ENCODE assay signal across 11 cellular contexts in genomic region chr1:169697769-169698168, GRCh38. TPM values are rescaled to one million over a fixed set of nuclear protein-coding genes. Genes with fewer than 3 reads are reported as not detected.
DNase-seq lines count a peak whose midpoint lies in the region; ATAC-seq and TF ChIP-seq lines count a peak whose summit lies in the region.
"Had no signal": no experiment of that assay in that cellular context is flagged by ENCODE, and none has a peak within 500 bp of the region (broad histone marks: within the 10 kb centered on the region; RNA-seq: fewer than 3 reads in every experiment).

No MANE protein-coding gene starts in this region.

- no peak overlapping the region; the same call in 1 of the 2 replicates for H3K9ac ChIP-seq in SU-DHL-6 (ENCODE audit: low read length)

- ATAC-seq in HG02759 (IDR thresholded peaks at IDR 0.05; ENCODE audit: unreplicated experiment) (peak; percentile 39), mucosa of descending colon (no peak)
- peak; percentile 69 for ATAC-seq in stimulated activated memory B cell treated with anti-CD40 and anti-IgM and Interleukin-4, amounts not matched to agents 10 μg/mL and 1 μg/mL and 100 μg/mL, for 72 hours

- H3K27ac Mint-ChIP-seq in activated CD4-positive, alpha-beta T cell treated with anti-CD3 and anti-CD28 coated beads, Interleukin-2, amount 10 ng/mL, durations not matched to agents 24 days and 14 days = peak overlapping the region; percentile 79
- no peak overlapping the region for H3K27ac Mint-ChIP-seq in stimulated activated memory B cell treated with anti-CD40 and anti-IgM and Interleukin-4, amounts not matched to agents 10 μg/mL and 1 μg/mL and 100 μg/mL, for 72 hours

- H3K27me3 ChIP-seq in SU-DHL-6 (ENCODE audit: low read length) = no peaks in the 10 kb centered on the region
- H3K27me3 ChIP-seq in SJCRH30 = no peaks in the 10 kb centered on the region
- H3K27me3 ChIP-seq: transverse colon had no signal

- H3K4me1 ChIP-seq in mucosa of descending colon (ENCODE audit: low read depth) (no peaks in the 10 kb centered on the region), SJCRH30 (no peaks in the 10 kb centered on the region)
- H3K4me1 ChIP-seq: HAP-1 had no signal

- H3K36me3 ChIP-seq in SU-DHL-6 (ENCODE audit: low read length) = no peaks in the 10 kb centered on the region
- H3K36me3 ChIP-seq in mucosa of descending colon (ENCODE audit: low read depth) = no peaks in the 10 kb centered on the region
- H3K36me3 ChIP-seq in SJCRH30 = no peaks in the 10 kb centered on the region
- H3K36me3 ChIP-seq: HAP-1, transverse colon had no signal

- no peaks in the 10 kb centered on the region for H3K27me3 Mint-ChIP-seq in activated CD4-positive, alpha-beta T cell treated with anti-CD3 and anti-CD28 coated beads, Interleukin-2, amount 10 ng/mL, durations not matched to agents 24 days and 14 days
- no peaks in the 10 kb centered on the region for H3K27me3 Mint-ChIP-seq in stimulated activated memory B cell treated with anti-CD40 and anti-IgM and Interleukin-4, amounts not matched to agents 10 μg/mL and 1 μg/mL and 100 μg/mL, for 72 hours

- DNase-seq in activated CD4-positive, alpha-beta T cell treated with anti-CD3 and anti-CD28 coated beads, Interleukin-2, amount 10 ng/mL, durations not matched to agents 24 days and 14 days = no peak
- no peak for DNase-seq in activated CD4-positive, alpha-beta T cell treated with anti-CD3 and anti-CD28 coated beads for 4 hours
- no peak for DNase-seq in mucosa of descending colon
- no peak for DNase-seq in iPS-NIHi7 (ENCODE audit: extremely low spot score)
- no peak for DNase-seq in SJCRH30
- DNase-seq: NCI-H69, transverse colon had no signal

- H3F3A ChIP-seq in SU-DHL-6 (ENCODE audit: insufficient read depth) = peaks cover 36% of the 10 kb centered on the region

- intact Hi-C loops in activated CD4-positive, alpha-beta T cell treated with anti-CD3 and anti-CD28 coated beads, Interleukin-2, amount 10 ng/mL, durations not matched to agents 24 days and 14 days (cut with micrococcal nuclease) = loop anchor here (1.0 to 10.0 kb wide), 4 partner anchors 11 to 593 kb away; partner anchors contain the start of genes ATP1B1 and KIFAP3
- intact Hi-C loops in mucosa of descending colon (cut with DNase I, micrococcal nuclease) = no loop called here

- H3K36me3 Mint-ChIP-seq in activated CD4-positive, alpha-beta T cell treated with anti-CD3 and anti-CD28 coated beads, Interleukin-2, amount 10 ng/mL, durations not matched to agents 24 days and 14 days (ENCODE audit: low read depth) = peaks cover 62% of the 10 kb centered on the region
- H3K36me3 Mint-ChIP-seq in stimulated activated memory B cell treated with anti-CD40 and anti-IgM and Interleukin-4, amounts not matched to agents 10 μg/mL and 1 μg/mL and 100 μg/mL, for 72 hours = peaks cover 13% of the 10 kb centered on the region

- H3K4me3 ChIP-seq in SU-DHL-6 (ENCODE audit: insufficient read depth, low read length, poor library complexity, severe bottlenecking) (no peak overlapping the region), mucosa of descending colon (no peak overlapping the region), SJCRH30 (no peak overlapping the region)
- H3K4me3 ChIP-seq: HAP-1, transverse colon had no signal

- H4K20me1 ChIP-seq in SU-DHL-6 (ENCODE audit: low read depth, low read length) = no peaks in the 10 kb centered on the region

- peak overlapping the region; percentile 49 for H3K4me3 Mint-ChIP-seq in activated CD4-positive, alpha-beta T cell treated with anti-CD3 and anti-CD28 coated beads, Interleukin-2, amount 10 ng/mL, durations not matched to agents 24 days and 14 days
- no peak overlapping the region for H3K4me3 Mint-ChIP-seq in stimulated activated memory B cell treated with anti-CD40 and anti-IgM and Interleukin-4, amounts not matched to agents 10 μg/mL and 1 μg/mL and 100 μg/mL, for 72 hours

- H3K4me1 Mint-ChIP-seq in activated CD4-positive, alpha-beta T cell treated with anti-CD3 and anti-CD28 coated beads, Interleukin-2, amount 10 ng/mL, durations not matched to agents 24 days and 14 days = peaks cover 84% of the 10 kb centered on the region
- peaks cover 93% of the 10 kb centered on the region for H3K4me1 Mint-ChIP-seq in stimulated activated memory B cell treated with anti-CD40 and anti-IgM and Interleukin-4, amounts not matched to agents 10 μg/mL and 1 μg/mL and 100 μg/mL, for 72 hours

- no peaks in the 10 kb centered on the region for H3K79me2 ChIP-seq in SU-DHL-6 (ENCODE audit: insufficient read depth, low read length)

- no peaks in the 10 kb centered on the region for H3K9me2 ChIP-seq in SU-DHL-6 (replicated peaks; ENCODE audit: insufficient read depth, low read length)

- TF ChIP-seq CTCF in SU-DHL-6 (IDR thresholded peaks at IDR 0.05; ENCODE audit: insufficient read depth, low read length, poor library complexity, severe bottlenecking) = no peak
- no peak for TF ChIP-seq CTCF in mucosa of descending colon (IDR thresholded peaks at IDR 0.05)

- H3K9me3 Mint-ChIP-seq in activated CD4-positive, alpha-beta T cell treated with anti-CD3 and anti-CD28 coated beads, Interleukin-2, amount 10 ng/mL, durations not matched to agents 24 days and 14 days = peaks cover 4% of the 10 kb centered on the region
- no peaks in the 10 kb centered on the region for H3K9me3 Mint-ChIP-seq in stimulated activated memory B cell treated with anti-CD40 and anti-IgM and Interleukin-4, amounts not matched to agents 10 μg/mL and 1 μg/mL and 100 μg/mL, for 72 hours

- H2AFZ ChIP-seq in SU-DHL-6 (ENCODE audit: low read depth, low read length, severe bottlenecking) = peak overlapping the region; percentile 4

- H3K9me3 ChIP-seq in SU-DHL-6 (ENCODE audit: insufficient read depth, low read length) (no peaks in the 10 kb centered on the region), mucosa of descending colon (no peaks in the 10 kb centered on the region), SJCRH30 (replicated peaks) (no peaks in the 10 kb centered on the region)
- H3K9me3 ChIP-seq: HAP-1, transverse colon had no signal

- H3K4me2 ChIP-seq in SU-DHL-6 (ENCODE audit: low read depth, low read length, poor library complexity, severe bottlenecking) = peak overlapping the region; percentile 38

- H3K27ac ChIP-seq in SU-DHL-6 (ENCODE audit: low read depth, low read length) (peak overlapping the region; percentile 96), SJCRH30 (no peak overlapping the region)
- H3K27ac ChIP-seq: transverse colon had no signal

RNA-seq across cellular contexts. Expression of gene SELL, which starts 13.7 kb away (rescaled TPM):
- 82.3 and 92.7 TPM in 2 replicates for total RNA-seq in activated CD4-positive, alpha-beta T cell treated with anti-CD3 and anti-CD28 coated beads, Interleukin-2, amount 10 ng/mL, durations not matched to agents 24 days and 14 days
- total RNA-seq in mucosa of descending colon = 1 to 10 TPM in 1 of 3 donors, under 1 TPM in 2; 0.78 to 2.5 (median 0.92) TPM
- not detected in 2 replicates for total RNA-seq in SJCRH30 (2014; rRNA removed; shearing (Covaris generic))

RNA-seq across cellular contexts. Expression of gene SELE, which starts 36.1 kb away (rescaled TPM):
- not detected in 2 replicates for total RNA-seq in activated CD4-positive, alpha-beta T cell treated with anti-CD3 and anti-CD28 coated beads, Interleukin-2, amount 10 ng/mL, durations not matched to agents 24 days and 14 days
- under 1 TPM; 0.35 to 0.67 (median 0.63) TPM for total RNA-seq in mucosa of descending colon
- total RNA-seq in SJCRH30 (2014; rRNA removed; shearing (Covaris generic)) = not detected in 2 replicates

Comparison
In these comparisons a context has a peak if more than half of its experiments do, and no peak if none do; other contexts are left out.
1. RNA of gene SELL, which starts 13.7 kb away (total RNA-seq): 82.3 to 92.7 TPM in activated CD4-positive, alpha-beta T cell treated with anti-CD3 and anti-CD28 coated beads, Interleukin-2, amount 10 ng/mL, durations not matched to agents 24 days and 14 days; 0.78 to 2.5 TPM in mucosa of descending colon and not detected in SJCRH30; every median in the first group is over 10 times any median in the second.